ENCODE assay signal across 20 cellular contexts in the genomic region with DNA sequence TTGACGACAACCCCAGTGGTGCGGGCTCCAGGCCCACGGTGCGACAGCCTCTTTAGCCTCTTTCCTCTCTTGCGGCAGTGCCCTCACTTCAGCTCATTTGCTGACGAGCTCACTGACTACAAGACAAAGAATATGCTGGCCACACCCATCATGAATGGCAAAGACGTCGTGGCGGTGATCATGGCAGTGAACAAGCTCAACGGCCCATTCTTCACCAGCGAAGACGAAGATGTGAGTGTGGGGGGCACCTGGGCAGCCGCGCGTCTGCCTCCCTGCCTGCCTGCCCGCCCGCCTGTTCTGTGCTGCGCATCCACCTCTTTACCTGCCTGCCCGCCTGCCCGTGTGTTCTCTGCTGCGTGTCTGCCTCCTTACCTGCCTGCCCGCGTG. TPM values are rescaled to one million over a fixed set of nuclear protein-coding genes. Genes with fewer than 3 reads are reported as not detected.
DNase-seq lines count a peak whose midpoint lies in the region; ATAC-seq and TF ChIP-seq lines count a peak whose summit lies in the region.
"Had no signal": no experiment of that assay in that cellular context is flagged by ENCODE, and none has a peak within 500 bp of the region (broad histone marks: within the 10 kb centered on the region; RNA-seq: fewer than 3 reads in every experiment).

No MANE protein-coding gene starts in this region.

- H4K20me1 ChIP-seq in osteoblast (ENCODE audit: insufficient read depth, low read length) = no peaks in the 10 kb centered on the region

- no peaks in the 10 kb centered on the region for H3K36me3 ChIP-seq in Panc1 (ENCODE audit: control insufficient read depth, insufficient read depth, low read length)
- no peaks in the 10 kb centered on the region for H3K36me3 ChIP-seq in osteoblast (ENCODE audit: insufficient read depth, low read length)
- H3K36me3 ChIP-seq: Peyer's patch had no signal

- ATAC-seq in Panc1 (peak; percentile 54; the same call in 1 of the 2 replicates), HG02884 (IDR thresholded peaks at IDR 0.05; ENCODE audit: unreplicated experiment) (no peak), HG03520 (IDR thresholded peaks at IDR 0.05; ENCODE audit: unreplicated experiment) (no peak)

- H3K9me3 ChIP-seq in Panc1 (ENCODE audit: control insufficient read depth, insufficient read depth, low read depth, low read length) (no peaks in the 10 kb centered on the region), osteoblast (ENCODE audit: low read depth, low read length) (no peaks in the 10 kb centered on the region)
- H3K9me3 ChIP-seq: Peyer's patch had no signal

- in situ Hi-C loops in Panc1 (cut with HindIII; ENCODE audit: low pct_unique_long_range_greater_than_20kb, low sequenced_read_pairs) = no loop called here

- H3K27ac ChIP-seq in C4-2B = 0 out of 2 replicates have a peak overlapping the region, but pooled peaks have one; percentile 11
- no peak overlapping the region for H3K27ac ChIP-seq in Panc1 (ENCODE audit: low read length)
- no peak overlapping the region for H3K27ac ChIP-seq in osteoblast (ENCODE audit: low read depth, low read length)
- H3K27ac ChIP-seq: 22Rv1, Peyer's patch, SK-N-MC had no signal

- no peak overlapping the region for H2AFZ ChIP-seq in osteoblast (ENCODE audit: low read length)

- POLR2A ChIA-PET in Panc1 (lab: Charles Lee) = no interaction called here

- DNase-seq in NCI-H1417 (lab: John Stamatoyannopoulos, UW) (peak in 2 of 3 experiments; percentile 51 to 69), NCI-H1417 treated with DMSO at 0.1 percent for 48 hours (lab: John Stamatoyannopoulos, UW) (no peak), Panc1 (ENCODE audit: low read depth, low spot score) (no peak), osteoblast (ENCODE audit: insufficient read length, low spot score, missing footprints) (peak; percentile 80), SKM-1 treated with dmso at 0.1 percent for 144 hours (lab: John Stamatoyannopoulos, UW; ENCODE audit: unreplicated experiment) (no peak)
- DNase-seq: AML-193, COR-L47, DMS 273 treated with DMSO at 0.1 percent for 48 hours, NCI-H1105, NCI-H1694 treated with DMSO at 0.1 percent for 48 hours, NCI-H2107, NCI-H226, Peyer's patch, SHP77 had no signal

- H3K79me2 ChIP-seq in osteoblast (ENCODE audit: insufficient read depth, low read length) = no peaks in the 10 kb centered on the region

- BruUV-seq in Panc1 (replicated peaks; lab: Mats Ljungman, UMichigan) = no TSS peak

- intact Hi-C loops in Panc1 (cut with micrococcal nuclease; ENCODE audit: unreplicated experiment) = no loop called here

- H3K4me1 ChIP-seq in Panc1 (ENCODE audit: control insufficient read depth, insufficient read depth, low read length) = no peaks in the 10 kb centered on the region
- H3K4me1 ChIP-seq in osteoblast (ENCODE audit: insufficient read depth, low read length) = no peaks in the 10 kb centered on the region
- H3K4me1 ChIP-seq: Peyer's patch had no signal

- H3K27me3 ChIP-seq in Panc1 (ENCODE audit: control insufficient read depth, insufficient read depth, low read length) (no peaks in the 10 kb centered on the region), osteoblast (ENCODE audit: insufficient read depth, low read length) (peaks cover 4% of the 10 kb centered on the region)
- H3K27me3 ChIP-seq: Peyer's patch had no signal

- CTCF ChIA-PET in Panc1 (lab: Charles Lee) = no interaction called here

- no peak overlapping the region for H3K4me3 ChIP-seq in Panc1 (ENCODE audit: low read depth in 2 of 2, low read length in 2 of 2)
- H3K4me3 ChIP-seq in osteoblast (ENCODE audit: insufficient read depth, low read length) = no peak overlapping the region
- H3K4me3 ChIP-seq: K562, Peyer's patch, SK-N-MC had no signal

- H3K4me2 ChIP-seq in osteoblast (ENCODE audit: insufficient read depth, low read length) = no peak overlapping the region

- TF ChIP-seq CTCF in C4-2B (conservative IDR thresholded peaks at IDR 0.05) (no peak), Panc1 (IDR thresholded peaks at IDR 0.05) (no peak), osteoblast (IDR thresholded peaks at IDR 0.05; ENCODE audit: extremely low read depth, low read depth, low read length) (no peak)

RNA-seq across cellular contexts. Expression of gene PDE6B, which starts 9.2 kb away (rescaled TPM):
- 6.5 TPM for total RNA-seq in Panc1 (2021; ENCODE audit: unreplicated experiment)
- 16.7 TPM for polyA plus RNA-seq in Panc1 (2012; ENCODE audit: insufficient read length)
- total RNA-seq in osteoblast = not detected in 2 replicates
- total RNA-seq: K562 had no signal

RNA-seq across cellular contexts. Expression of gene ATP5ME, which starts 39.5 kb away (rescaled TPM):
- 257 TPM for total RNA-seq in Panc1 (2021; ENCODE audit: unreplicated experiment)
- polyA plus RNA-seq in Panc1 (2012; ENCODE audit: insufficient read length) = 535 TPM
- 60.8 and 70.4 TPM in 2 replicates for total RNA-seq in osteoblast

RNA-seq across cellular contexts. Expression of gene MYL5, which starts 39.8 kb away (rescaled TPM):
- 12.0 TPM for total RNA-seq in Panc1 (2021; ENCODE audit: unreplicated experiment)
- 14.5 TPM for polyA plus RNA-seq in Panc1 (2012; ENCODE audit: insufficient read length)
- 17.7 and 22.8 TPM in 2 replicates for total RNA-seq in osteoblast

RNA-seq across cellular contexts. Expression of gene SLC49A3, which starts 54.4 kb away (rescaled TPM):
- total RNA-seq in Panc1 (2021; ENCODE audit: unreplicated experiment) (0.62 TPM), osteoblast (11.6 and 13.6 TPM in 2 replicates)
- 0.59 TPM for polyA plus RNA-seq in Panc1 (2012; ENCODE audit: insufficient read length)

RNA-seq across cellular contexts. Expression of gene TMEM271, which starts 58.5 kb away (rescaled TPM):
- not detected for total RNA-seq in Panc1 (2021; ENCODE audit: unreplicated experiment)
- polyA plus RNA-seq in Panc1 (2012; ENCODE audit: insufficient read length) = 0.08 TPM
- not detected in 2 replicates for total RNA-seq in osteoblast
- total RNA-seq: K562, Peyer's patch had no signal
- polyA plus RNA-seq: K562 had no signal

Comparison
In these comparisons a context has a peak if more than half of its experiments do, and no peak if none do; other contexts are left out.
1. DNase-seq: peak in NCI-H1417 (2 of 3) and osteoblast (single experiment); none in NCI-H1417 treated with DMSO at 0.1 percent for 48 hours (single experiment), Panc1 (single experiment) and SKM-1 treated with dmso at 0.1 percent for 144 hours (single experiment).